ENCODE assay signal across 1 cellular context in genomic region chr14:34685819-34686428, GRCh38.
TF ChIP-seq lines count a peak whose summit lies in the region.

No MANE protein-coding gene starts in this region.

TF ChIP-seq in GM23338, 12 proteins besides CTCF, POLR2A, EP300 and RAD21:
- TF ChIP-seq JUNB (IDR thresholded peaks at IDR 0.05; ENCODE audit: unreplicated experiment) = no peak
- no peak for TF ChIP-seq NANOG (IDR thresholded peaks at IDR 0.05; ENCODE audit: borderline replicate concordance)
- no peak for TF ChIP-seq STAT1 (IDR thresholded peaks at IDR 0.05; ENCODE audit: unreplicated experiment)
- TF ChIP-seq REST (IDR thresholded peaks at IDR 0.05; ENCODE audit: unreplicated experiment) = no peak
- no peak for TF ChIP-seq ZNF114 (CRISPR knock-in tag; IDR thresholded peaks at IDR 0.05)
- no peak for TF ChIP-seq ZNF462 (CRISPR knock-in tag; IDR thresholded peaks at IDR 0.05)
- TF ChIP-seq EZH2phosphoT487 (IDR thresholded peaks at IDR 0.05; ENCODE audit: unreplicated experiment) = no peak
- no peak for TF ChIP-seq POLR2AphosphoS5 (IDR thresholded peaks at IDR 0.05; ENCODE audit: low read depth)
- TF ChIP-seq EZH2 (IDR thresholded peaks at IDR 0.05; ENCODE audit: low read depth, unreplicated experiment) = no peak
